ENCODE assay signal across 1 cellular context in genomic region chr1:85495556-85495955, GRCh38.
TF ChIP-seq lines count a peak whose summit lies in the region.

No MANE protein-coding gene starts in this region.

TF ChIP-seq in HepG2, 621 proteins besides CTCF, POLR2A, EP300 and RAD21 (continued from another document):
- no peak for TF ChIP-seq PCBP2 (optimal IDR thresholded peaks at IDR 0.05; ENCODE audit: low read depth, low read length, poor library complexity, severe bottlenecking)
- TF ChIP-seq KDM2A (CRISPR knock-in tag; IDR thresholded peaks at IDR 0.05; ENCODE audit: borderline replicate concordance, low read depth) = no peak
- TF ChIP-seq BRD4 (CRISPR knock-in tag; IDR thresholded peaks at IDR 0.05) = no peak
- no peak for TF ChIP-seq ZFP36L2 (CRISPR knock-in tag; IDR thresholded peaks at IDR 0.05)
- TF ChIP-seq ZNF513 (CRISPR knock-in tag; conservative IDR thresholded peaks at IDR 0.05) = no peak
